1 cellular context compared by ENCODE assay signal in genomic region chr15:64046347-64047153, GRCh38.
TF ChIP-seq lines count a peak whose summit lies in the region.

TSS of gene DAPK2 (minus strand) at chr15:64046485. CDS start at chr15:64040261, 6,224 bp downstream.

TF ChIP-seq in K562, 482 proteins besides CTCF, POLR2A, EP300 and RAD21 (continued from another document and continues in another):
- peak; percentile 94 for TF ChIP-seq CTCFL (IDR thresholded peaks at IDR 0.05; ENCODE audit: borderline replicate concordance, insufficient read depth, low read depth, low read length, poor library complexity, severe bottlenecking)
- no peak for TF ChIP-seq ERF (CRISPR knock-in tag; IDR thresholded peaks at IDR 0.05)
- no peak for TF ChIP-seq ZNF57 (CRISPR knock-in tag; IDR thresholded peaks at IDR 0.05)
- TF ChIP-seq ARHGAP35 (IDR thresholded peaks at IDR 0.05; ENCODE audit: partially characterized antibody): no peak
- TF ChIP-seq ZNF639 (CRISPR knock-in tag; conservative IDR thresholded peaks at IDR 0.05 in 1 of 2, IDR thresholded peaks at IDR 0.05 in 1 of 2): no peak
- TF ChIP-seq ZNF224 (CRISPR knock-in tag; IDR thresholded peaks at IDR 0.05): no peak
- TF ChIP-seq SMAD1 (IDR thresholded peaks at IDR 0.05; ENCODE audit: low read depth, low read length, partially characterized antibody): peak; percentile 27
- no peak for TF ChIP-seq USF2 (CRISPR knock-in tag; IDR thresholded peaks at IDR 0.05)
- peak; percentile 31; the same call in 1 of the 2 replicates for TF ChIP-seq PHF8 (IDR thresholded peaks at IDR 0.05; ENCODE audit: borderline replicate concordance, low read length)
- TF ChIP-seq STAT5A (IDR thresholded peaks at IDR 0.05; ENCODE audit: borderline replicate concordance, low read length): no peak
- TF ChIP-seq GTF3C2 (IDR thresholded peaks at IDR 0.05; ENCODE audit: borderline replicate concordance, extremely low read depth, insufficient read length): no peak
- TF ChIP-seq ELK3 (CRISPR knock-in tag; IDR thresholded peaks at IDR 0.05): no peak
- peak; percentile 61 for TF ChIP-seq POLR2G (IDR thresholded peaks at IDR 0.05; ENCODE audit: low read depth, low read length)
- no peak for TF ChIP-seq ZFP30 (CRISPR knock-in tag; IDR thresholded peaks at IDR 0.05; ENCODE audit: borderline replicate concordance)
- TF ChIP-seq RREB1 (CRISPR knock-in tag; IDR thresholded peaks at IDR 0.05): peak; percentile 55; the same call in 1 of the 2 replicates
- TF ChIP-seq ZNF197 (CRISPR knock-in tag; IDR thresholded peaks at IDR 0.05; ENCODE audit: low read depth): no peak
- no peak for TF ChIP-seq TFE3 (CRISPR knock-in tag; IDR thresholded peaks at IDR 0.05)
- TF ChIP-seq RFX7 (CRISPR knock-in tag; IDR thresholded peaks at IDR 0.05): no peak
- TF ChIP-seq ZNF79 (CRISPR knock-in tag; IDR thresholded peaks at IDR 0.05; ENCODE audit: low read depth): no peak
- no peak for TF ChIP-seq TAL1 (IDR thresholded peaks at IDR 0.05)
- no peak for TF ChIP-seq ZNF3 (CRISPR knock-in tag; IDR thresholded peaks at IDR 0.05)
- TF ChIP-seq ZNF277 (CRISPR knock-in tag; IDR thresholded peaks at IDR 0.05; ENCODE audit: borderline replicate concordance): no peak
- TF ChIP-seq TRIM28 (IDR thresholded peaks at IDR 0.05): no peak
- no peak for TF ChIP-seq CUX1 (CRISPR knock-in tag; IDR thresholded peaks at IDR 0.05)
- no peak for TF ChIP-seq CREM (IDR thresholded peaks at IDR 0.05; ENCODE audit: low read depth)
- TF ChIP-seq WHSC1 (IDR thresholded peaks at IDR 0.05; ENCODE audit: low read length): no peak
- TF ChIP-seq NFYB (IDR thresholded peaks at IDR 0.05; ENCODE audit: extremely low read depth, insufficient read length): no peak
- no peak for TF ChIP-seq ZNF512 (tag; IDR thresholded peaks at IDR 0.05)
- no peak for TF ChIP-seq SREBF1 (IDR thresholded peaks at IDR 0.05; ENCODE audit: borderline replicate concordance, low read depth, low read length)
- 0 out of 2 replicates have a peak, but pooled peaks have one; percentile 29 for TF ChIP-seq HNRNPL (IDR thresholded peaks at IDR 0.05; ENCODE audit: low read depth, low read length)
